In genomic region chr6:13355969-13356368, GRCh38 we compare ENCODE assay signal across 8 cellular contexts. TPM values are rescaled to one million over a fixed set of nuclear protein-coding genes. Genes with fewer than 3 reads are reported as not detected.
A peak's percentile ranks its signal among the peaks of the same experiment; 100 is the strongest.
DNase-seq lines count a peak whose midpoint lies in the region; ATAC-seq and TF ChIP-seq lines count a peak whose summit lies in the region.

No MANE protein-coding gene starts in this region.

- H4K20me1 ChIP-seq in SK-N-SH (ENCODE audit: insufficient read depth) (no peaks in the 10 kb centered on the region), OCI-LY3 (ENCODE audit: insufficient read depth, low read length) (no peaks in the 10 kb centered on the region)

- no peaks in the 10 kb centered on the region for H3K9me3 ChIP-seq in SK-N-SH
- no peaks in the 10 kb centered on the region for H3K9me3 ChIP-seq in OCI-LY3 (ENCODE audit: insufficient read depth, low read length)

- 66% methylated on average over 3 of the region's 3 CpGs for WGBS in SK-N-SH (ENCODE audit: low lambda C conversion rate)

- H3K36me3 ChIP-seq in SK-N-SH (replicated peaks in 1 of 2; ENCODE audit: control insufficient read depth in 1 of 2, insufficient read depth in 2 of 2, low read length in 1 of 2), result no peaks in the 10 kb centered on the region
- no peaks in the 10 kb centered on the region for H3K36me3 ChIP-seq in OCI-LY3 (replicated peaks; ENCODE audit: low read depth, low read length)

- no peak for TF ChIP-seq EP300 in SK-N-SH (IDR thresholded peaks at IDR 0.05; ENCODE audit: borderline replicate concordance in 1 of 2, low read depth in 1 of 2, low read length in 1 of 2)

- TF ChIP-seq RAD21 in SK-N-SH (IDR thresholded peaks at IDR 0.05; ENCODE audit: low read length), result no peak

- DNase-seq in SK-N-SH, result no peak
- DNase-seq in kidney tubule cell (ENCODE audit: low spot score), result peak; percentile 28
- DNase-seq in NCI-H1436 (lab: John Stamatoyannopoulos, UW), result no peak
- DNase-seq in AML-193 (lab: John Stamatoyannopoulos, UW), result no peak
- DNase-seq in superior temporal gyrus (ENCODE audit: extremely low spot score), result no peak

- CTCF ChIA-PET in SK-N-SH (lab: Yijun Ruan, JAX), result interaction anchor here (1.9 kb wide), 1 partner anchor 24 kb away, joined by 5 read pairs; no protein-coding TSS in a partner anchor

- peak overlapping the region; percentile 71 to 81; a peak in 3 of 4 replicates for H3K27ac ChIP-seq in SK-N-SH (ENCODE audit: low read depth in 2 of 2, low read length in 1 of 2)
- peak overlapping the region; percentile 29 for H3K27ac ChIP-seq in OCI-LY3 (ENCODE audit: low read length)

- POLR2A ChIA-PET in SK-N-SH (lab: Yijun Ruan, JAX), result no interaction called here

- H3K4me1 ChIP-seq in SK-N-SH (ENCODE audit: control insufficient read depth in 1 of 2, insufficient read depth in 2 of 2, low read depth in 1 of 2, low read length in 1 of 2) (peaks cover 3 to 27% of the 10 kb centered on the region in 2 experiments; a peak in 3 of 4 replicates), OCI-LY3 (ENCODE audit: low read length) (peaks cover 27% of the 10 kb centered on the region)

- H3F3A ChIP-seq in SK-N-SH (replicated peaks; ENCODE audit: insufficient read depth), result peaks cover 28% of the 10 kb centered on the region

- 0 out of 2 replicates have a peak overlapping the region, but pooled peaks have one; percentile 45 for H2AFZ ChIP-seq in SK-N-SH (ENCODE audit: low read depth)
- no peak overlapping the region for H2AFZ ChIP-seq in OCI-LY3 (ENCODE audit: low read depth, low read length)

- H3K4me3 ChIP-seq in SK-N-SH (ENCODE audit: low read depth in 2 of 2, low read length in 1 of 2), result no peak overlapping the region
- H3K4me3 ChIP-seq in OCI-LY3 (ENCODE audit: low read length), result peak overlapping the region; percentile 42

- H3K4me2 ChIP-seq in SK-N-SH, result peak overlapping the region; percentile 66
- peak overlapping the region; percentile 82 for H3K4me2 ChIP-seq in OCI-LY3 (ENCODE audit: low read length)

- H3K27me3 ChIP-seq in SK-N-SH (ENCODE audit: insufficient read depth) (no peaks in the 10 kb centered on the region), OCI-LY3 (ENCODE audit: low read depth, low read length) (peaks cover 9% of the 10 kb centered on the region; the same call in 1 of the 2 replicates)

- H3K9me2 ChIP-seq in SK-N-SH, result no peaks in the 10 kb centered on the region

- H3K9ac ChIP-seq in SK-N-SH (peak overlapping the region; percentile 31; the same call in 1 of the 2 replicates), OCI-LY3 (ENCODE audit: low read length) (no peak overlapping the region)

- TF ChIP-seq CTCF in SK-N-SH (IDR thresholded peaks at IDR 0.05) (no peak), OCI-LY3 (IDR thresholded peaks at IDR 0.05; ENCODE audit: low read depth, low read length) (no peak)

- ATAC-seq in SK-N-SH treated with all-trans-retinoic acid at 6 μM for 48 hours (no peak; the same call in 2 of the 3 replicates), HG02840 (IDR thresholded peaks at IDR 0.05; ENCODE audit: low FRiP score, unreplicated experiment) (peak; percentile 91)

- H3K79me2 ChIP-seq in SK-N-SH (ENCODE audit: insufficient read depth) (no peaks in the 10 kb centered on the region), OCI-LY3 (ENCODE audit: low read length) (no peaks in the 10 kb centered on the region)

TF ChIP-seq in SK-N-SH, 30 proteins besides CTCF, POLR2A, EP300 and RAD21 (continues in another document):
- no peak for TF ChIP-seq MEF2A (IDR thresholded peaks at IDR 0.05; ENCODE audit: borderline replicate concordance, low read depth)
- no peak for TF ChIP-seq TAF1 (IDR thresholded peaks at IDR 0.05; ENCODE audit: borderline replicate concordance, low read depth, low read length)
- TF ChIP-seq FOXM1 (IDR thresholded peaks at IDR 0.05; ENCODE audit: low read depth), result no peak
- TF ChIP-seq EZH2phosphoT487 (IDR thresholded peaks at IDR 0.05; ENCODE audit: borderline replicate concordance, low read depth), result no peak
- no peak for TF ChIP-seq CHD2 (IDR thresholded peaks at IDR 0.05; ENCODE audit: low read length, partially characterized antibody)
- no peak for TF ChIP-seq RXRA (IDR thresholded peaks at IDR 0.05; ENCODE audit: borderline replicate concordance, low read depth)
- TF ChIP-seq TEAD4 (IDR thresholded peaks at IDR 0.05; ENCODE audit: borderline replicate concordance, insufficient read depth), result no peak
- no peak for TF ChIP-seq USF1 (IDR thresholded peaks at IDR 0.05; ENCODE audit: borderline replicate concordance, low read depth)
- no peak for TF ChIP-seq MXI1 (IDR thresholded peaks at IDR 0.05; ENCODE audit: low read depth, low read length)
- TF ChIP-seq YY1 (IDR thresholded peaks at IDR 0.05; ENCODE audit: low read depth), result no peak
- no peak for TF ChIP-seq ZBTB33 (IDR thresholded peaks at IDR 0.05; ENCODE audit: borderline replicate concordance, low read depth)
- no peak for TF ChIP-seq POLR2AphosphoS5 (IDR thresholded peaks at IDR 0.05; ENCODE audit: low read depth, low read length)
- no peak for TF ChIP-seq SMC3 (IDR thresholded peaks at IDR 0.05; ENCODE audit: low read depth, low read length)
- TF ChIP-seq ELF1 (IDR thresholded peaks at IDR 0.05), result no peak

TF ChIP-seq in SK-N-SH treated with all-trans-retinoic acid at 6 μM for 48 hours, 23 proteins besides CTCF, POLR2A, EP300 and RAD21:
- TF ChIP-seq PPARA (CRISPR knock-in tag; IDR thresholded peaks at IDR 0.05; ENCODE audit: borderline replicate concordance) (no peak), GLIS3 (CRISPR knock-in tag; IDR thresholded peaks at IDR 0.05) (no peak), OSR1 (CRISPR knock-in tag; IDR thresholded peaks at IDR 0.05) (no peak), ISL1 (CRISPR knock-in tag; IDR thresholded peaks at IDR 0.05) (no peak), ESRRG (CRISPR knock-in tag; IDR thresholded peaks at IDR 0.05) (no peak), ARNTL (CRISPR knock-in tag; IDR thresholded peaks at IDR 0.05; ENCODE audit: borderline replicate concordance, low read depth) (no peak), SNAI2 (CRISPR knock-in tag; IDR thresholded peaks at IDR 0.05) (no peak), ZNF565 (CRISPR knock-in tag; conservative IDR thresholded peaks at IDR 0.05; ENCODE audit: low read depth) (no peak), TCF4 (CRISPR knock-in tag; IDR thresholded peaks at IDR 0.05; ENCODE audit: borderline replicate concordance) (no peak), ZFP3 (CRISPR knock-in tag; IDR thresholded peaks at IDR 0.05) (no peak), ZNF70 (CRISPR knock-in tag; IDR thresholded peaks at IDR 0.05) (no peak), CSDC2 (CRISPR knock-in tag; IDR thresholded peaks at IDR 0.05) (no peak), RARB (CRISPR knock-in tag; IDR thresholded peaks at IDR 0.05) (no peak), BACH2 (CRISPR knock-in tag; IDR thresholded peaks at IDR 0.05; ENCODE audit: borderline replicate concordance) (no peak)
- TF ChIP-seq, protein P1, sequence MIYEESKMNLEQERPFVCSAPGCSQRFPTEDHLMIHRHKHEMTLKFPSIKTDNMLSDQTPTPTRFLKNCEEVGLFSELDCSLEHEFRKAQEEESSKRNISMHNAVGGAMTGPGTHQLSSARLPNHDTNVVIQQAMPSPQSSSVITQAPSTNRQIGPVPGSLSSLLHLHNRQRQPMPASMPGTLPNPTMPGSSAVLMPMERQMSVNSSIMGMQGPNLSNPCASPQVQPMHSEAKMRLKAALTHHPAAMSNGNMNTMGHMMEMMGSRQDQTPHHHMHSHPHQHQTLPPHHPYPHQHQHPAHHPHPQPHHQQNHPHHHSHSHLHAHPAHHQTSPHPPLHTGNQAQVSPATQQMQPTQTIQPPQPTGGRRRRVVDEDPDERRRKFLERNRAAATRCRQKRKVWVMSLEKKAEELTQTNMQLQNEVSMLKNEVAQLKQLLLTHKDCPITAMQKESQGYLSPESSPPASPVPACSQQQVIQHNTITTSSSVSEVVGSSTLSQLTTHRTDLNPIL (CRISPR knock-in tag; IDR thresholded peaks at IDR 0.05; ENCODE audit: low read depth), result no peak
- TF ChIP-seq, protein P2, sequence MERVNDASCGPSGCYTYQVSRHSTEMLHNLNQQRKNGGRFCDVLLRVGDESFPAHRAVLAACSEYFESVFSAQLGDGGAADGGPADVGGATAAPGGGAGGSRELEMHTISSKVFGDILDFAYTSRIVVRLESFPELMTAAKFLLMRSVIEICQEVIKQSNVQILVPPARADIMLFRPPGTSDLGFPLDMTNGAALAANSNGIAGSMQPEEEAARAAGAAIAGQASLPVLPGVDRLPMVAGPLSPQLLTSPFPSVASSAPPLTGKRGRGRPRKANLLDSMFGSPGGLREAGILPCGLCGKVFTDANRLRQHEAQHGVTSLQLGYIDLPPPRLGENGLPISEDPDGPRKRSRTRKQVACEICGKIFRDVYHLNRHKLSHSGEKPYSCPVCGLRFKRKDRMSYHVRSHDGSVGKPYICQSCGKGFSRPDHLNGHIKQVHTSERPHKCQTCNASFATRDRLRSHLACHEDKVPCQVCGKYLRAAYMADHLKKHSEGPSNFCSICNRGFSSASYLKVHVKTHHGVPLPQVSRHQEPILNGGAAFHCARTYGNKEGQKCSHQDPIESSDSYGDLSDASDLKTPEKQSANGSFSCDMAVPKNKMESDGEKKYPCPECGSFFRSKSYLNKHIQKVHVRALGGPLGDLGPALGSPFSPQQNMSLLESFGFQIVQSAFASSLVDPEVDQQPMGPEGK (CRISPR knock-in tag; IDR thresholded peaks at IDR 0.05; ENCODE audit: borderline replicate concordance), result no peak
- TF ChIP-seq, protein P3, sequence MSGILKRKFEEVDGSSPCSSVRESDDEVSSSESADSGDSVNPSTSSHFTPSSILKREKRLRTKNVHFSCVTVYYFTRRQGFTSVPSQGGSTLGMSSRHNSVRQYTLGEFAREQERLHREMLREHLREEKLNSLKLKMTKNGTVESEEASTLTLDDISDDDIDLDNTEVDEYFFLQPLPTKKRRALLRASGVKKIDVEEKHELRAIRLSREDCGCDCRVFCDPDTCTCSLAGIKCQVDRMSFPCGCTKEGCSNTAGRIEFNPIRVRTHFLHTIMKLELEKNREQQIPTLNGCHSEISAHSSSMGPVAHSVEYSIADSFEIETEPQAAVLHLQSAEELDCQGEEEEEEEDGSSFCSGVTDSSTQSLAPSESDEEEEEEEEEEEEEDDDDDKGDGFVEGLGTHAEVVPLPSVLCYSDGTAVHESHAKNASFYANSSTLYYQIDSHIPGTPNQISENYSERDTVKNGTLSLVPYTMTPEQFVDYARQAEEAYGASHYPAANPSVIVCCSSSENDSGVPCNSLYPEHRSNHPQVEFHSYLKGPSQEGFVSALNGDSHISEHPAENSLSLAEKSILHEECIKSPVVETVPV (CRISPR knock-in tag; IDR thresholded peaks at IDR 0.05), result no peak
TF ChIP-seq in SK-N-SH treated with all-trans-retinoic acid at 6 μM for 48 hours: peak in this region for 0.

RNA-seq across cellular contexts. Expression of gene TBC1D7, which starts 27.6 kb away (rescaled TPM):
- 25.2 and 27.5 TPM in 2 replicates for polyA plus RNA-seq in SK-N-SH (2012; rRNA removed)
- 27.7 and 30.3 TPM in 2 replicates for polyA plus RNA-seq in SK-N-SH (2012; cell fraction: cytosol; rRNA removed)
- 22.8 and 24.5 TPM in 2 replicates for polyA plus RNA-seq in SK-N-SH (2012; cell fraction: nucleus; rRNA removed)
